1 cellular context compared by ENCODE assay signal in genomic region chr3:81985996-81986723, GRCh38.
TF ChIP-seq lines count a peak whose summit lies in the region.

No MANE protein-coding gene starts in this region.

TF ChIP-seq in HepG2, 621 proteins besides CTCF, POLR2A, EP300 and RAD21 (continued from another document and continues in another):
- TF ChIP-seq NR2C2 (CRISPR knock-in tag; IDR thresholded peaks at IDR 0.05; ENCODE audit: borderline replicate concordance), result no peak
- TF ChIP-seq, protein P1, sequence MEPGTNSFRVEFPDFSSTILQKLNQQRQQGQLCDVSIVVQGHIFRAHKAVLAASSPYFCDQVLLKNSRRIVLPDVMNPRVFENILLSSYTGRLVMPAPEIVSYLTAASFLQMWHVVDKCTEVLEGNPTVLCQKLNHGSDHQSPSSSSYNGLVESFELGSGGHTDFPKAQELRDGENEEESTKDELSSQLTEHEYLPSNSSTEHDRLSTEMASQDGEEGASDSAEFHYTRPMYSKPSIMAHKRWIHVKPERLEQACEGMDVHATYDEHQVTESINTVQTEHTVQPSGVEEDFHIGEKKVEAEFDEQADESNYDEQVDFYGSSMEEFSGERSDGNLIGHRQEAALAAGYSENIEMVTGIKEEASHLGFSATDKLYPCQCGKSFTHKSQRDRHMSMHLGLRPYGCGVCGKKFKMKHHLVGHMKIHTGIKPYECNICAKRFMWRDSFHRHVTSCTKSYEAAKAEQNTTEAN (CRISPR knock-in tag; conservative IDR thresholded peaks at IDR 0.05), result no peak
- TF ChIP-seq ZNF83 (CRISPR knock-in tag; IDR thresholded peaks at IDR 0.05; ENCODE audit: borderline replicate concordance), result no peak
- peak; percentile 77; the same call in 1 of the 2 replicates for TF ChIP-seq YEATS4 (CRISPR knock-in tag; IDR thresholded peaks at IDR 0.05; ENCODE audit: borderline replicate concordance)
- TF ChIP-seq NONO (IDR thresholded peaks at IDR 0.05), result no peak
- TF ChIP-seq NONO (CRISPR knock-in tag; conservative IDR thresholded peaks at IDR 0.05), result no peak
- TF ChIP-seq ZNF335 (CRISPR knock-in tag; IDR thresholded peaks at IDR 0.05), result no peak
- TF ChIP-seq ZBTB1 (CRISPR knock-in tag; IDR thresholded peaks at IDR 0.05; ENCODE audit: borderline replicate concordance), result no peak
- no peak for TF ChIP-seq EEA1 (CRISPR knock-in tag; IDR thresholded peaks at IDR 0.05; ENCODE audit: borderline replicate concordance)
- no peak for TF ChIP-seq MTA3 (CRISPR knock-in tag; IDR thresholded peaks at IDR 0.05)
- no peak for TF ChIP-seq CENPX (CRISPR knock-in tag; IDR thresholded peaks at IDR 0.05)
- TF ChIP-seq, protein P2, sequence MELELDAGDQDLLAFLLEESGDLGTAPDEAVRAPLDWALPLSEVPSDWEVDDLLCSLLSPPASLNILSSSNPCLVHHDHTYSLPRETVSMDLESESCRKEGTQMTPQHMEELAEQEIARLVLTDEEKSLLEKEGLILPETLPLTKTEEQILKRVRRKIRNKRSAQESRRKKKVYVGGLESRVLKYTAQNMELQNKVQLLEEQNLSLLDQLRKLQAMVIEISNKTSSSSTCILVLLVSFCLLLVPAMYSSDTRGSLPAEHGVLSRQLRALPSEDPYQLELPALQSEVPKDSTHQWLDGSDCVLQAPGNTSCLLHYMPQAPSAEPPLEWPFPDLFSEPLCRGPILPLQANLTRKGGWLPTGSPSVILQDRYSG (CRISPR knock-in tag; IDR thresholded peaks at IDR 0.05), result no peak
- TF ChIP-seq TEAD3 (CRISPR knock-in tag; optimal IDR thresholded peaks at IDR 0.05; ENCODE audit: borderline replicate concordance), result peak; percentile 48
- TF ChIP-seq ZXDC (CRISPR knock-in tag; IDR thresholded peaks at IDR 0.05), result 0 out of 2 replicates have a peak, but pooled peaks have one; percentile 40
- no peak for TF ChIP-seq KLF11 (CRISPR knock-in tag; IDR thresholded peaks at IDR 0.05)
- no peak for TF ChIP-seq HNRNPH1 (optimal IDR thresholded peaks at IDR 0.05; ENCODE audit: low read depth, low read length)
- no peak for TF ChIP-seq ETV6 (CRISPR knock-in tag; conservative IDR thresholded peaks at IDR 0.05)
- no peak for TF ChIP-seq HOXA3 (CRISPR knock-in tag; IDR thresholded peaks at IDR 0.05)
- TF ChIP-seq ZNF780A (CRISPR knock-in tag; IDR thresholded peaks at IDR 0.05), result no peak
- TF ChIP-seq SRF (IDR thresholded peaks at IDR 0.05; ENCODE audit: low read depth, low read length), result no peak
- TF ChIP-seq, protein P3, sequence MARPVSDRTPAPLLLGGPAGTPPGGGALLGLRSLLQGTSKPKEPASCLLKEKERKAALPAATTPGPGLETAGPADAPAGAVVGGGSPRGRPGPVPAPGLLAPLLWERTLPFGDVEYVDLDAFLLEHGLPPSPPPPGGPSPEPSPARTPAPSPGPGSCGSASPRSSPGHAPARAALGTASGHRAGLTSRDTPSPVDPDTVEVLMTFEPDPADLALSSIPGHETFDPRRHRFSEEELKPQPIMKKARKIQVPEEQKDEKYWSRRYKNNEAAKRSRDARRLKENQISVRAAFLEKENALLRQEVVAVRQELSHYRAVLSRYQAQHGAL (CRISPR knock-in tag; IDR thresholded peaks at IDR 0.05; ENCODE audit: not compliant biosample characterization), result no peak
- TF ChIP-seq, protein P4, sequence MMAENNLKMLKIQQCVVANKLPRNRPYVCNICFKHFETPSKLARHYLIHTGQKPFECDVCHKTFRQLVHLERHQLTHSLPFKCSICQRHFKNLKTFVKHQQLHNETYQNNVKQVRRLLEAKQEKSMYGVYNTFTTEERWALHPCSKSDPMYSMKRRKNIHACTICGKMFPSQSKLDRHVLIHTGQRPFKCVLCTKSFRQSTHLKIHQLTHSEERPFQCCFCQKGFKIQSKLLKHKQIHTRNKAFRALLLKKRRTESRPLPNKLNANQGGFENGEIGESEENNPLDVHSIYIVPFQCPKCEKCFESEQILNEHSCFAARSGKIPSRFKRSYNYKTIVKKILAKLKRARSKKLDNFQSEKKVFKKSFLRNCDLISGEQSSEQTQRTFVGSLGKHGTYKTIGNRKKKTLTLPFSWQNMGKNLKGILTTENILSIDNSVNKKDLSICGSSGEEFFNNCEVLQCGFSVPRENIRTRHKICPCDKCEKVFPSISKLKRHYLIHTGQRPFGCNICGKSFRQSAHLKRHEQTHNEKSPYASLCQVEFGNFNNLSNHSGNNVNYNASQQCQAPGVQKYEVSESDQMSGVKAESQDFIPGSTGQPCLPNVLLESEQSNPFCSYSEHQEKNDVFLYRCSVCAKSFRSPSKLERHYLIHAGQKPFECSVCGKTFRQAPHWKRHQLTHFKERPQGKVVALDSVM (CRISPR knock-in tag; IDR thresholded peaks at IDR 0.05), result no peak
- peak; percentile 70 for TF ChIP-seq ELF1 (CRISPR knock-in tag; IDR thresholded peaks at IDR 0.05)
- TF ChIP-seq ZNF331 (CRISPR knock-in tag; IDR thresholded peaks at IDR 0.05), result no peak
- TF ChIP-seq, protein P5, sequence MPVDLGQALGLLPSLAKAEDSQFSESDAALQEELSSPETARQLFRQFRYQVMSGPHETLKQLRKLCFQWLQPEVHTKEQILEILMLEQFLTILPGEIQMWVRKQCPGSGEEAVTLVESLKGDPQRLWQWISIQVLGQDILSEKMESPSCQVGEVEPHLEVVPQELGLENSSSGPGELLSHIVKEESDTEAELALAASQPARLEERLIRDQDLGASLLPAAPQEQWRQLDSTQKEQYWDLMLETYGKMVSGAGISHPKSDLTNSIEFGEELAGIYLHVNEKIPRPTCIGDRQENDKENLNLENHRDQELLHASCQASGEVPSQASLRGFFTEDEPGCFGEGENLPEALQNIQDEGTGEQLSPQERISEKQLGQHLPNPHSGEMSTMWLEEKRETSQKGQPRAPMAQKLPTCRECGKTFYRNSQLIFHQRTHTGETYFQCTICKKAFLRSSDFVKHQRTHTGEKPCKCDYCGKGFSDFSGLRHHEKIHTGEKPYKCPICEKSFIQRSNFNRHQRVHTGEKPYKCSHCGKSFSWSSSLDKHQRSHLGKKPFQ (CRISPR knock-in tag; IDR thresholded peaks at IDR 0.05; ENCODE audit: insufficient replicate concordance), result no peak
- no peak for TF ChIP-seq FIP1L1 (IDR thresholded peaks at IDR 0.05; ENCODE audit: borderline replicate concordance, insufficient read depth, low read depth, low read length)
- TF ChIP-seq CCDC6 (CRISPR knock-in tag; IDR thresholded peaks at IDR 0.05), result no peak
- no peak for TF ChIP-seq LBX2 (CRISPR knock-in tag; IDR thresholded peaks at IDR 0.05; ENCODE audit: borderline replicate concordance)
- TF ChIP-seq RFX1 (IDR thresholded peaks at IDR 0.05), result no peak
- TF ChIP-seq ZNF678 (CRISPR knock-in tag; IDR thresholded peaks at IDR 0.05), result no peak
- no peak for TF ChIP-seq BCL6 (CRISPR knock-in tag; IDR thresholded peaks at IDR 0.05)
- no peak for TF ChIP-seq JUND (CRISPR knock-in tag; IDR thresholded peaks at IDR 0.05)
- no peak for TF ChIP-seq NKX3-1 (CRISPR knock-in tag; IDR thresholded peaks at IDR 0.05)
- no peak for TF ChIP-seq ZBTB21 (CRISPR knock-in tag; IDR thresholded peaks at IDR 0.05)
- TF ChIP-seq KAT7 (CRISPR knock-in tag; IDR thresholded peaks at IDR 0.05; ENCODE audit: borderline replicate concordance), result peak; percentile 64; the same call in 1 of the 2 replicates
- TF ChIP-seq PRMT3 (CRISPR knock-in tag; IDR thresholded peaks at IDR 0.05; ENCODE audit: borderline replicate concordance, low read depth), result no peak
- TF ChIP-seq CBX2 (IDR thresholded peaks at IDR 0.05; ENCODE audit: low read depth, low read length), result no peak
- TF ChIP-seq CBX2 (CRISPR knock-in tag; IDR thresholded peaks at IDR 0.05; ENCODE audit: low read depth), result no peak
- TF ChIP-seq ZNF574 (CRISPR knock-in tag; IDR thresholded peaks at IDR 0.05), result peak; percentile 85
- TF ChIP-seq ZBTB7B (CRISPR knock-in tag; IDR thresholded peaks at IDR 0.05), result no peak; the same call in 1 of the 2 replicates
- no peak for TF ChIP-seq SNAPC5 (CRISPR knock-in tag; IDR thresholded peaks at IDR 0.05; ENCODE audit: borderline replicate concordance)
- no peak for TF ChIP-seq FOXP1 (IDR thresholded peaks at IDR 0.05)
- TF ChIP-seq FOXP1 (CRISPR knock-in tag; IDR thresholded peaks at IDR 0.05), result no peak
- TF ChIP-seq, protein P6, sequence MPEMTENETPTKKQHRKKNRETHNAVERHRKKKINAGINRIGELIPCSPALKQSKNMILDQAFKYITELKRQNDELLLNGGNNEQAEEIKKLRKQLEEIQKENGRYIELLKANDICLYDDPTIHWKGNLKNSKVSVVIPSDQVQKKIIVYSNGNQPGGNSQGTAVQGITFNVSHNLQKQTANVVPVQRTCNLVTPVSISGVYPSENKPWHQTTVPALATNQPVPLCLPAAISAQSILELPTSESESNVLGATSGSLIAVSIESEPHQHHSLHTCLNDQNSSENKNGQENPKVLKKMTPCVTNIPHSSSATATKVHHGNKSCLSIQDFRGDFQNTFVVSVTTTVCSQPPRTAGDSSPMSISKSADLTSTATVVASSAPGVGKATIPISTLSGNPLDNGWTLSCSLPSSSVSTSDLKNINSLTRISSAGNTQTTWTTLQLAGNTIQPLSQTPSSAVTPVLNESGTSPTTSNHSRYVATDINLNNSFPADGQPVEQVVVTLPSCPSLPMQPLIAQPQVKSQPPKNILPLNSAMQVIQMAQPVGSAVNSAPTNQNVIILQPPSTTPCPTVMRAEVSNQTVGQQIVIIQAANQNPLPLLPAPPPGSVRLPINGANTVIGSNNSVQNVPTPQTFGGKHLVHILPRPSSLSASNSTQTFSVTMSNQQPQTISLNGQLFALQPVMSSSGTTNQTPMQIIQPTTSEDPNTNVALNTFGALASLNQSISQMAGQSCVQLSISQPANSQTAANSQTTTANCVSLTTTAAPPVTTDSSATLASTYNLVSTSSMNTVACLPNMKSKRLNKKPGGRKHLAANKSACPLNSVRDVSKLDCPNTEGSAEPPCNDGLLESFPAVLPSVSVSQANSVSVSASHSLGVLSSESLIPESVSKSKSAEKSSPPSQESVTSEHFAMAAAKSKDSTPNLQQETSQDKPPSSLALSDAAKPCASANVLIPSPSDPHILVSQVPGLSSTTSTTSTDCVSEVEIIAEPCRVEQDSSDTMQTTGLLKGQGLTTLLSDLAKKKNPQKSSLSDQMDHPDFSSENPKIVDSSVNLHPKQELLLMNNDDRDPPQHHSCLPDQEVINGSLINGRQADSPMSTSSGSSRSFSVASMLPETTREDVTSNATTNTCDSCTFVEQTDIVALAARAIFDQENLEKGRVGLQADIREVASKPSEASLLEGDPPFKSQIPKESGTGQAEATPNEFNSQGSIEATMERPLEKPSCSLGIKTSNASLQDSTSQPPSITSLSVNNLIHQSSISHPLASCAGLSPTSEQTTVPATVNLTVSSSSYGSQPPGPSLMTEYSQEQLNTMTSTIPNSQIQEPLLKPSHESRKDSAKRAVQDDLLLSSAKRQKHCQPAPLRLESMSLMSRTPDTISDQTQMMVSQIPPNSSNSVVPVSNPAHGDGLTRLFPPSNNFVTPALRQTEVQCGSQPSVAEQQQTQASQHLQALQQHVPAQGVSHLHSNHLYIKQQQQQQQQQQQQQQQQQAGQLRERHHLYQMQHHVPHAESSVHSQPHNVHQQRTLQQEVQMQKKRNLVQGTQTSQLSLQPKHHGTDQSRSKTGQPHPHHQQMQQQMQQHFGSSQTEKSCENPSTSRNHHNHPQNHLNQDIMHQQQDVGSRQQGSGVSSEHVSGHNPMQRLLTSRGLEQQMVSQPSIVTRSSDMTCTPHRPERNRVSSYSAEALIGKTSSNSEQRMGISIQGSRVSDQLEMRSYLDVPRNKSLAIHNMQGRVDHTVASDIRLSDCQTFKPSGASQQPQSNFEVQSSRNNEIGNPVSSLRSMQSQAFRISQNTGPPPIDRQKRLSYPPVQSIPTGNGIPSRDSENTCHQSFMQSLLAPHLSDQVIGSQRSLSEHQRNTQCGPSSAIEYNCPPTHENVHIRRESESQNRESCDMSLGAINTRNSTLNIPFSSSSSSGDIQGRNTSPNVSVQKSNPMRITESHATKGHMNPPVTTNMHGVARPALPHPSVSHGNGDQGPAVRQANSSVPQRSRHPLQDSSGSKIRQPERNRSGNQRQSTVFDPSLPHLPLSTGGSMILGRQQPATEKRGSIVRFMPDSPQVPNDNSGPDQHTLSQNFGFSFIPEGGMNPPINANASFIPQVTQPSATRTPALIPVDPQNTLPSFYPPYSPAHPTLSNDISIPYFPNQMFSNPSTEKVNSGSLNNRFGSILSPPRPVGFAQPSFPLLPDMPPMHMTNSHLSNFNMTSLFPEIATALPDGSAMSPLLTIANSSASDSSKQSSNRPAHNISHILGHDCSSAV (CRISPR knock-in tag; IDR thresholded peaks at IDR 0.05; ENCODE audit: borderline replicate concordance), result no peak
